In the genomic region with DNA sequence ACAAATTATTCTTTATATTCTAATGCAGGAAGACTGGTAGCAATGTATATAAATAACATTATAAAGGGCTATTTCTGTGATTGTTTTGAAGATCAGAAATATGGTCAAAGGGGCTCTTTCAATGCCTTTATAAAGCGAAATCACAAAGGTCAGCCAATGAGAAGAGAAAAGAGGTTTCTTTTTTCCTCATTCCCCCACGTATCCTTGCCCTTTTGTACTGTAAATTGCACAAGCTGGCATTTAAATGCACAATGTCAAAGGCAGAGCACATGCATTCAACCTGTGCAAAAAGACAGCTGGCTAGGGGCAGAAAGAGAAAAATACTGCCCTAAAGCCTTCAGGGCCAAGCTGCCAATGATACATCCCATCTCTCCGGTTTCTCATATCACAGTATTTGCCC, we compare ENCODE assay signal across 16 cellular contexts.
"Had no signal": no experiment of that assay in that cellular context is flagged by ENCODE, and none has a peak within 500 bp of the region (broad histone marks: within the 10 kb centered on the region; RNA-seq: fewer than 3 reads in every experiment).

No MANE protein-coding gene starts in this region.

- H3K9me3 ChIP-seq: colonic mucosa, neutrophil, pancreas had no signal

- H3K27ac ChIP-seq: colonic mucosa, epithelial cell of prostate, foreskin keratinocyte, neutrophil, pancreas had no signal

- H3K4me1 ChIP-seq: colonic mucosa, foreskin keratinocyte, pancreas had no signal

- H3K27me3 ChIP-seq: colonic mucosa, foreskin keratinocyte, neutrophil, pancreas had no signal

- DNase-seq: activated CD4-positive, alpha-beta T cell treated with anti-CD3 and anti-CD28 coated beads, Interleukin-2, amount 10 ng/mL, durations not matched to agents 24 days and 14 days; activated CD4-positive, CD25-positive, alpha-beta regulatory T cell; activated CD8-positive, alpha-beta T cell treated with anti-CD3 and anti-CD28 coated beads for 36 hours; activated naive CD4-positive, alpha-beta T cell treated with anti-CD3 and anti-CD28 coated beads for 36 hours; activated T-cell treated with anti-CD3 and anti-CD28 coated beads, Interleukin-2, amount 50 U/mL, for 24 hours; colonic mucosa; endodermal cell; foreskin keratinocyte; head of caudate nucleus; kidney; mesenchymal stem cell; naive thymus-derived CD4-positive, alpha-beta T cell; pancreas; T1000 had no signal

- H3K36me3 ChIP-seq: colonic mucosa, neutrophil, pancreas had no signal

- H3K4me3 ChIP-seq: colonic mucosa, pancreas had no signal

- FAIRE-seq: kidney, pancreas had no signal
